ENCODE assay signal across 8 cellular contexts in genomic region chr6:149963462-149964242, GRCh38. TPM values are rescaled to one million over a fixed set of nuclear protein-coding genes. Genes with fewer than 3 reads are reported as not detected.
DNase-seq lines count a peak whose midpoint lies in the region; ATAC-seq, FAIRE-seq and TF ChIP-seq lines count a peak whose summit lies in the region.

A gene with protein sequence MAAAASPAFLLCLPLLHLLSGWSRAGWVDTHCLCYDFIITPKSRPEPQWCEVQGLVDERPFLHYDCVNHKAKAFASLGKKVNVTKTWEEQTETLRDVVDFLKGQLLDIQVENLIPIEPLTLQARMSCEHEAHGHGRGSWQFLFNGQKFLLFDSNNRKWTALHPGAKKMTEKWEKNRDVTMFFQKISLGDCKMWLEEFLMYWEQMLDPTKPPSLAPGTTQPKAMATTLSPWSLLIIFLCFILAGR (plus strand): TSS chr6:149963943. CDS start chr6:149964050, 107 bp downstream.

- H3K79me2 ChIP-seq in endothelial cell of umbilical vein (ENCODE audit: control insufficient read depth, insufficient read depth, low read length), result no peaks in the 10 kb centered on the region

- intact Hi-C loops in endothelial cell of umbilical vein (cut with micrococcal nuclease), result loop anchor here (2.0 kb wide), 2 partner anchors 29 to 41 kb away; no protein-coding TSS in a partner anchor

- no TSS peak for BruUV-seq in endothelial cell of umbilical vein (replicated peaks; lab: Mats Ljungman, UMichigan)

- no peaks in the 10 kb centered on the region for H3K9me1 ChIP-seq in endothelial cell of umbilical vein (replicated peaks; ENCODE audit: control insufficient read depth, extremely low read depth, insufficient read depth, low read length)

- H3K4me1 ChIP-seq in endothelial cell of umbilical vein (ENCODE audit: control insufficient read depth, extremely low read depth, insufficient read depth, low read length), result peaks cover 18% of the 10 kb centered on the region

- H3K4me2 ChIP-seq in endothelial cell of umbilical vein (ENCODE audit: insufficient read depth, low read length), result peak within 1 kb of the TSS; percentile 66

- H3K27ac ChIP-seq in endothelial cell of umbilical vein (ENCODE audit: insufficient read depth, low read depth, low read length), result no peak within 1 kb of the TSS

- H3K4me3 ChIP-seq in endothelial cell of umbilical vein (replicated peaks in 1 of 3; ENCODE audit: insufficient read depth in 1 of 3, low read depth in 1 of 3, low read length in 3 of 3), result peak within 1 kb of the TSS; percentile 44 to 55 (median 49)

- CTCF ChIA-PET in GM10248 (lab: Yijun Ruan, JAX) (no interaction called here), endothelial cell of umbilical vein (lab: Charles Lee) (interaction anchor here (0.9 to 1.3 kb wide), 2 partner anchors 29 to 53 kb away, joined by 3 to 9 read pairs; no protein-coding TSS in a partner anchor)

- dilution Hi-C loops in endothelial cell of umbilical vein (cut with MboI; ENCODE audit: extremely low pct_ligation_motif_present, low sequenced_read_pairs), result no loop called here

- peaks cover 12 to 37% of the 10 kb centered on the region in 2 experiments for H3K27me3 ChIP-seq in endothelial cell of umbilical vein (ENCODE audit: control insufficient read depth in 2 of 2, insufficient read depth in 2 of 2, low read length in 2 of 2)

- DNase-seq in GM10248 (ENCODE audit: extremely low spot score) (peak; percentile 66), NCI-H82 treated with DMSO at 0.1 percent for 48 hours (lab: John Stamatoyannopoulos, UW; ENCODE audit: unreplicated experiment) (peak; percentile 28), endothelial cell of umbilical vein (ENCODE audit: low read depth, low spot score) (peak; percentile 67), midbrain (lab: John Stamatoyannopoulos, UW) (peak; percentile 7), NCI-H2029 treated with DMSO at 0.1 percent for 48 hours (lab: John Stamatoyannopoulos, UW) (no peak)
- peak; percentile 59 to 67 (median 66) for DNase-seq in activated CD8-positive, alpha-beta memory T cell treated with anti-CD3 and anti-CD28 coated beads for 48 hours (ENCODE audit: low read depth in 2 of 3, low spot score in 2 of 3)
- DNase-seq in stimulated activated CD8-positive, alpha-beta memory T cell treated with anti-CD3 and anti-CD28 coated beads, Interleukin-15, amount 100 ng/mL, for 48 hours (ENCODE audit: low read depth in 2 of 2), result peak; percentile 68 to 77

- no peaks in the 10 kb centered on the region for H4K20me1 ChIP-seq in endothelial cell of umbilical vein (replicated peaks; ENCODE audit: control insufficient read depth, extremely low read depth, insufficient read depth, low read length)

- TF ChIP-seq CTCF in GM10248 (IDR thresholded peaks at IDR 0.05; ENCODE audit: control extremely low read depth, extremely low read depth, low read depth, missing control alignments) (no peak), endothelial cell of umbilical vein (IDR thresholded peaks at IDR 0.05; ENCODE audit: extremely low read depth in 1 of 2, insufficient read depth in 1 of 2, low read depth in 1 of 2, low read length in 2 of 2) (no peak)

- no peak for TF ChIP-seq POLR2A in endothelial cell of umbilical vein (IDR thresholded peaks at IDR 0.05; ENCODE audit: low read depth, low read length)

- peak within 1 kb of the TSS; percentile 95 for H2AFZ ChIP-seq in endothelial cell of umbilical vein (ENCODE audit: low read depth, low read length)

- ATAC-seq in HG03457 (IDR thresholded peaks at IDR 0.05; ENCODE audit: unreplicated experiment), result peak; percentile 49

- H3K9me3 ChIP-seq in endothelial cell of umbilical vein (replicated peaks; ENCODE audit: control insufficient read depth, insufficient read depth, low read length), result no peaks in the 10 kb centered on the region

- peak; percentile 78 for FAIRE-seq in endothelial cell of umbilical vein (lab: Jason Lieb, UNC)

- POLR2A ChIA-PET in GM10248 (lab: Yijun Ruan, JAX), result no interaction called here
- POLR2A ChIA-PET in endothelial cell of umbilical vein (lab: Charles Lee), result no interaction called here

- peak within 1 kb of the TSS; percentile 12 for H3K9ac ChIP-seq in endothelial cell of umbilical vein (replicated peaks; ENCODE audit: extremely low read depth, insufficient read depth, low read length)

- no peaks in the 10 kb centered on the region for H3K36me3 ChIP-seq in endothelial cell of umbilical vein (ENCODE audit: control insufficient read depth in 2 of 2, extremely low read depth in 1 of 2, insufficient read depth in 2 of 2, low read length in 2 of 2)

TF ChIP-seq in endothelial cell of umbilical vein, 7 proteins besides CTCF, POLR2A, EP300 and RAD21:
- TF ChIP-seq POLR2AphosphoS5 (IDR thresholded peaks at IDR 0.05; ENCODE audit: insufficient read depth, low read depth, low read length), result peak; percentile 50
- no peak for TF ChIP-seq MAX (IDR thresholded peaks at IDR 0.05; ENCODE audit: insufficient read depth, insufficient read length)

RNA-seq across cellular contexts. Expression of the gene that starts here (rescaled TPM):
- 0.33 and 2.3 TPM in 2 replicates for total RNA-seq in endothelial cell of umbilical vein
- polyA plus RNA-seq in endothelial cell of umbilical vein, result 1.1 and 1.4 TPM in 2 replicates
- 1.8 and 1.9 TPM in 2 replicates for polyA plus RNA-seq in endothelial cell of umbilical vein (2011; cell fraction: cytosol; rRNA removed)
- 1.3 and 1.5 TPM in 2 replicates for polyA plus RNA-seq in endothelial cell of umbilical vein (2011; cell fraction: nucleus; rRNA removed)
- polyA plus RNA-seq in endothelial cell of umbilical vein (2012), result 0.85 and 1.2 TPM in 2 replicates
- 0.61 and 0.96 TPM in 2 replicates for polyA minus RNA-seq in endothelial cell of umbilical vein
- polyA minus RNA-seq in endothelial cell of umbilical vein (2011; cell fraction: cytosol; rRNA and poly(A)+ RNA removed), result 0.31 TPM
- polyA minus RNA-seq in endothelial cell of umbilical vein (2011; cell fraction: nucleus; rRNA and poly(A)+ RNA removed), result 0.53 and 0.63 TPM in 2 replicates
